19 cellular contexts compared by ENCODE assay signal in genomic region chr2:171813729-171814128, GRCh38.
"Had no signal": no experiment of that assay in that cellular context is flagged by ENCODE, and none has a peak within 500 bp of the region (broad histone marks: within the 10 kb centered on the region; RNA-seq: fewer than 3 reads in every experiment).

No MANE protein-coding gene starts in this region.

- H3K27me3 Mint-ChIP-seq: activated naive CD8-positive, alpha-beta T cell; stimulated activated naive CD8-positive, alpha-beta T cell treated with anti-CD3 and anti-CD28 coated beads, Interleukin-15, Interleukin-2, amounts not matched to agents 100 ng/mL and 50 ng/mL, for 24 hours; T-cell had no signal

- H3K4me1 Mint-ChIP-seq: endodermal cell, T-cell had no signal

- H3K27ac Mint-ChIP-seq: activated naive CD8-positive, alpha-beta T cell; activated T-helper 1 cell treated with anti-CD3 and anti-CD28 coated beads, Interleukin-12 subunit alpha, Interleukin-12 subunit beta, Interleukin-2, Interleukin-4 antibody, amounts not matched to agents 30 ng/mL and 10 ng/mL and 1 ng/mL, durations not matched to agents 14 hours and 24 hours and 36 hours; endodermal cell; stimulated activated naive CD8-positive, alpha-beta T cell treated with anti-CD3 and anti-CD28 coated beads, Interleukin-15, Interleukin-2, amounts not matched to agents 100 ng/mL and 50 ng/mL, for 24 hours had no signal

- H3K9me3 ChIP-seq: gastroesophageal sphincter, heart right ventricle, prostate gland, tibial nerve, uterus had no signal

- H3K4me1 ChIP-seq: tibial nerve, uterus had no signal

- H3K4me3 Mint-ChIP-seq: activated naive CD8-positive, alpha-beta T cell; activated T-helper 1 cell treated with anti-CD3 and anti-CD28 coated beads, Interleukin-12 subunit alpha, Interleukin-12 subunit beta, Interleukin-2, Interleukin-4 antibody, amounts not matched to agents 30 ng/mL and 10 ng/mL and 1 ng/mL, durations not matched to agents 14 hours and 24 hours and 36 hours; endodermal cell; stimulated activated naive CD8-positive, alpha-beta T cell treated with anti-CD3 and anti-CD28 coated beads, Interleukin-15, Interleukin-2, amounts not matched to agents 100 ng/mL and 50 ng/mL, for 24 hours; T-cell had no signal

- ATAC-seq: gastroesophageal sphincter, T-cell had no signal

- H3K27ac ChIP-seq: cardiac muscle cell, gastroesophageal sphincter, prostate gland, tibial nerve had no signal

- H3K9me3 Mint-ChIP-seq: activated T-helper 1 cell treated with anti-CD3 and anti-CD28 coated beads, Interleukin-12 subunit alpha, Interleukin-12 subunit beta, Interleukin-2, Interleukin-4 antibody, amounts not matched to agents 30 ng/mL and 10 ng/mL and 1 ng/mL, durations not matched to agents 14 hours and 24 hours and 36 hours; endodermal cell; stimulated activated naive CD8-positive, alpha-beta T cell treated with anti-CD3 and anti-CD28 coated beads, Interleukin-15, Interleukin-2, amounts not matched to agents 100 ng/mL and 50 ng/mL, for 24 hours; T-cell had no signal

- H3K4me3 ChIP-seq: cardiac muscle cell, gastroesophageal sphincter, heart right ventricle, prostate gland, tibial nerve, uterus had no signal

- DNase-seq: activated CD4-positive, alpha-beta T cell treated with anti-CD3 and anti-CD28 coated beads, Interleukin-2, amount 50 U/mL, for 4 hours; activated gamma-delta T cell treated with Interleukin-2 at 50 U/mL for 16 hours; activated T-cell treated with anti-CD3 and anti-CD28 coated beads for 4 hours; amniotic stem cell; endodermal cell; heart right ventricle; kidney glomerular epithelial cell; left ventricle myocardium superior; right cardiac atrium; stimulated activated CD4-positive, alpha-beta T cell treated with anti-CD3 and anti-CD28 coated beads, Interleukin-2, amount 100 ng/mL, for 24 hours; T-cell; uterus had no signal

- H3K36me3 ChIP-seq: prostate gland, uterus had no signal

- H3K27me3 ChIP-seq: cardiac muscle cell, gastroesophageal sphincter, heart right ventricle, tibial nerve, uterus had no signal
